ENCODE assay signal across 1 cellular context in the genomic region with DNA sequence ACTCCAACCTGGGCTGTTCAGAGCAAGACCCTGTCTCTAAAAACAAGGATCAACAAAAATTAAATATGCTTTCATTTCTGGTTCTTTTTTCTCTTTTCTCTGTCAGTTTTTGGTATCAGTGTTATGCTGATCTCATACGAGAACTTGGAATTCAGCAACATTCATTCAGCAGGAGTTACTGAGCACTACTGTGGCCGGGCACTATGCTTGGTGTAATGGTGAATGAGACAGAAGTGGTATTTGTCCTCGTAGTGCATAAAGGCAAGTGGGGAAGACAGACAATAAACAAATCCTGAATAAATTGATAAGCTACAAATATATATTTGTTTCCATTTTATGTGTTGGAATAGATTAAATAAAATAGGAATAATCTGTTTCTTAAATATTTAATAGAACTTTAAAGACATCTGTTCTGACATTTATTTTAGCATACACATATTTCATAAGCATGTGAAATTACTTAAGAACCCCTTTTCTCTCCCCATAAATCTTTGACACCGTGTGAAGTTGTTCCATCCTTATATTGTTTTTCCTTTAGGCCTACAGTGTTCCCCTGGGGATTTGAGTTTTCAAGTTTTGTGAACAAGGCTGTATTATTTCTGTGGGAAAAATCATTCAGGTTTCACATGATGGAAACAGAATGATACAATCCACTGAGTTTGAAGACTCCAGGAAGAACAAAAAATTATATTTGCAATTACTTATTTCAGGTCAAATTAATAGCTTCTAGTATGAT.
TF ChIP-seq lines count a peak whose summit lies in the region.

No MANE protein-coding gene starts in this region.

TF ChIP-seq in HepG2, 621 proteins besides CTCF, POLR2A, EP300 and RAD21:
- TF ChIP-seq SMC3 (IDR thresholded peaks at IDR 0.05; ENCODE audit: low read length), result no peak
- no peak for TF ChIP-seq RARA (CRISPR knock-in tag; IDR thresholded peaks at IDR 0.05)
- TF ChIP-seq MBNL3 (CRISPR knock-in tag; conservative IDR thresholded peaks at IDR 0.05), result no peak
- no peak for TF ChIP-seq GATA4 (IDR thresholded peaks at IDR 0.05; ENCODE audit: borderline replicate concordance, low read depth)
- no peak for TF ChIP-seq MAZ (IDR thresholded peaks at IDR 0.05; ENCODE audit: borderline replicate concordance, low read depth, low read length)
- no peak for TF ChIP-seq MAZ (CRISPR knock-in tag; IDR thresholded peaks at IDR 0.05; ENCODE audit: low read depth)
